ENCODE assay signal across 11 cellular contexts in the genomic region with DNA sequence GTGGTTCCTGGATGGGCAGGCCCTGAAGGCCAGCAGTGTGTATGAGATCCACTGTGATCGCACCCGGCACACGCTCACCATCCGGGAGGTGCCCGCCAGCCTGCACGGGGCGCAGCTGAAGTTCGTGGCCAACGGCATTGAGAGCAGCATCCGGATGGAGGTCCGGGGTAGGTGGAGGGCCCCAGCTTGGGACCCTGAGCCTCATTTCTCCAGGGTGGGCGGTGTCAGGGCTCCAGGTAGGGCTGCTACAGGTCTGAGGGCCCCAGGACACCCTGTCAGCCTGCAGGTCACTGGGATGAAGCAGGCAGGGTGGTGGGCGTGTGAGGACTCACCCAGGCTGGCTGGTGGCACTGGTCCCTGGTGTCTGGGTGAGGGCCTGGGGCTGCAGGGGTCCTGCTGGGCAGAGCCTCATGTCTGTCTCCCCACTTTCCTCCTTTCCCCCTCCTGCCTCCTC.
"Had no signal": no experiment of that assay in that cellular context is flagged by ENCODE, and none has a peak within 500 bp of the region (broad histone marks: within the 10 kb centered on the region; RNA-seq: fewer than 3 reads in every experiment).

No MANE protein-coding gene starts in this region.

- H3K9me3 Mint-ChIP-seq: activated naive CD8-positive, alpha-beta T cell treated with anti-CD3 and anti-CD28 coated beads for 36 hours; naive B cell had no signal

- H3K27me3 ChIP-seq: ovary had no signal

- H3K4me3 ChIP-seq: lower lobe of right lung, ovary, skin epidermis, tibial artery had no signal

- H3K27ac ChIP-seq: lower lobe of right lung, ovary, skin epidermis, tibial artery had no signal

- H3K27ac Mint-ChIP-seq: activated naive CD8-positive, alpha-beta T cell treated with anti-CD3 and anti-CD28 coated beads for 36 hours had no signal

- H3K36me3 Mint-ChIP-seq: activated naive CD8-positive, alpha-beta T cell treated with anti-CD3 and anti-CD28 coated beads for 36 hours had no signal

- H3K36me3 ChIP-seq: ovary had no signal

- DNase-seq: activated CD4-positive, alpha-beta T cell treated with anti-CD3 and anti-CD28 coated beads for 48 hours; activated effector memory CD4-positive, alpha-beta T cell treated with anti-CD3 and anti-CD28 coated beads, Interleukin-2, amount 50 U/mL, for 16 hours; activated naive CD8-positive, alpha-beta T cell treated with anti-CD3 and anti-CD28 coated beads for 36 hours; activated T-cell treated with anti-CD3 and anti-CD28 coated beads, Interleukin-2, amount 50 U/mL, for 1 hour; foreskin melanocyte; naive B cell; stimulated activated CD4-positive, alpha-beta T cell treated with anti-CD3 and anti-CD28 coated beads, Interleukin-4, amount 100 ng/mL, for 4 hours; tibial artery had no signal

- H3K9me3 ChIP-seq: lower lobe of right lung, ovary, tibial artery had no signal

- H3K4me3 Mint-ChIP-seq: activated naive CD8-positive, alpha-beta T cell treated with anti-CD3 and anti-CD28 coated beads for 36 hours had no signal

- H3K27me3 Mint-ChIP-seq: activated naive CD8-positive, alpha-beta T cell treated with anti-CD3 and anti-CD28 coated beads for 36 hours; naive B cell had no signal

- ATAC-seq: lower lobe of right lung had no signal
